ENCODE assay signal across 8 cellular contexts in the genomic region with DNA sequence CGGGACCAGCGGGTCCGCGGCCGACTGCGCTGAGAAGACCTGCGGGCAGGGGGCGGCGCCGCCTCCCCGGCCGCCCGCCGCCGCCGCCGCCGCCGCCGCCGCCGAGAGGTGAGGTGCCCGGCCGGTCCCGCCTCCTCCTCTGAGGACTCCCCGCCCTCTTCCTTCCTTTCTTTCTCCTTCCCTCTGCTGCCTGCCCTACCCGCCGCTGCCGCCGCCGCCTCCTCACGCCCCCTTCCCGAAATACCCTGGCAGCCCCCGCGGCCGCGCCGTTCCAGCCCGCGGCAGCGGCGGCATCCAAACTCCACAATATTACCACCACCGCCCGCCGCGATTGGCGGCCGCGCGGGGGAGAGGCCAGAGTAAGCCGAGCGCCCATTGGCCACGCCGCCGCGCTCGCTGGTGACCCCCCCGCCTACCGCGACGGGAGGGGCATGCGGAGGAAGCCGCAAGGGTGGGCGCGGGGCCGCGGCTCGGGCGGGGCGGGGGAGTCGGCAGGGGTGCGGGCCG.
DNase-seq lines count a peak whose midpoint lies in the region; ATAC-seq and TF ChIP-seq lines count a peak whose summit lies in the region.

No MANE protein-coding gene starts in this region.

- H3K4me1 ChIP-seq in adipocyte (ENCODE audit: control insufficient read depth, insufficient read depth, low read length) (peaks cover 4% of the 10 kb centered on the region), heart right ventricle (peaks cover 0 to 24% (median 15%) of the 10 kb centered on the region in 9 donors)

- peaks cover 13% of the 10 kb centered on the region for H3K36me3 Mint-ChIP-seq in type B pancreatic cell

- no peaks in the 10 kb centered on the region for H3K9me3 ChIP-seq in adipocyte (ENCODE audit: control insufficient read depth, low read length)
- H3K9me3 ChIP-seq in heart right ventricle = no peaks in the 10 kb centered on the region

- H3K27ac Mint-ChIP-seq in type B pancreatic cell = peak overlapping the region; percentile 85

- peak overlapping the region in 9 of 10 donors; percentile 64 to 84 (median 77) for H3K27ac ChIP-seq in heart right ventricle

- TF ChIP-seq CTCF in GM12875 (IDR thresholded peaks at IDR 0.05; ENCODE audit: borderline replicate concordance, insufficient read depth, low read depth, low read length) (no peak), heart right ventricle (IDR thresholded peaks at IDR 0.05) (no peak), type B pancreatic cell (conservative IDR thresholded peaks at IDR 0.05) (no peak)

- H3K27me3 ChIP-seq in adipocyte (replicated peaks; ENCODE audit: control insufficient read depth, insufficient read depth, low read length) (no peaks in the 10 kb centered on the region), heart right ventricle (no peaks in the 10 kb centered on the region)

- no peaks in the 10 kb centered on the region for H3K9me3 Mint-ChIP-seq in type B pancreatic cell

- intact Hi-C loops in heart right ventricle (cut with DNase I) = loop anchor here in 2 of 10 donors (10.0 kb wide), 3 partner anchors 105 to 185 kb away; no protein-coding TSS in a partner anchor
- intact Hi-C loops in posterior vena cava (cut with DNase I) = no loop called here

- ATAC-seq in HG02610 (IDR thresholded peaks at IDR 0.05; ENCODE audit: unreplicated experiment) (peak; percentile 88), heart right ventricle (peak; percentile 94 to 97 (median 96))

- no peaks in the 10 kb centered on the region for H3K27me3 Mint-ChIP-seq in type B pancreatic cell

- peak overlapping the region; percentile 97 for H3K4me3 Mint-ChIP-seq in type B pancreatic cell

- peak; percentile 54 for DNase-seq in NCI-H1092 (lab: John Stamatoyannopoulos, UW)
- peak; percentile 72 to 85 for DNase-seq in SW 1271 (lab: John Stamatoyannopoulos, UW)
- DNase-seq in adipocyte (ENCODE audit: low read depth) = peak; percentile 95
- peak; percentile 81 to 83 for DNase-seq in heart right ventricle
- peak; percentile 93 for DNase-seq in posterior vena cava (ENCODE audit: low spot score)
- DNase-seq in type B pancreatic cell (ENCODE audit: extremely low spot score, unreplicated experiment) = peak; percentile 89

- peak overlapping the region; percentile 92 for H3K4me3 ChIP-seq in GM12875 (ENCODE audit: low read depth, low read length)
- H3K4me3 ChIP-seq in adipocyte (ENCODE audit: low read length) = peak overlapping the region; percentile 92
- H3K4me3 ChIP-seq in heart right ventricle = peak overlapping the region; percentile 73 to 99 (median 90)

- H3K4me1 Mint-ChIP-seq in type B pancreatic cell (ENCODE audit: unreplicated experiment) = peaks cover 16% of the 10 kb centered on the region

- WGBS in heart right ventricle, 2 donors = 0 to 1% methylated on average over 29 to 73 of the region's 73 CpGs

- peak overlapping the region; percentile 88 for H3K9ac ChIP-seq in adipocyte (ENCODE audit: low read length)

- H3K36me3 ChIP-seq in adipocyte (ENCODE audit: control insufficient read depth, insufficient read depth, low read length, severe bottlenecking) = no peaks in the 10 kb centered on the region
- H3K36me3 ChIP-seq in heart right ventricle = no peaks in the 10 kb centered on the region

Comparison
In these comparisons a context has a peak if more than half of its experiments do, and no peak if none do; other contexts are left out.
1. Peak in every context shown above with its lines: DNase-seq, ATAC-seq, H3K4me3 ChIP-seq and H3K27ac ChIP-seq.